In genomic region chr20:8310618-8311017, GRCh38 we compare ENCODE assay signal across 27 cellular contexts.
"Had no signal": no experiment of that assay in that cellular context is flagged by ENCODE, and none has a peak within 500 bp of the region (broad histone marks: within the 10 kb centered on the region; RNA-seq: fewer than 3 reads in every experiment).

No MANE protein-coding gene starts in this region.

- H3K9me3 ChIP-seq: ascending aorta, body of pancreas had no signal

- H3K4me1 ChIP-seq: ascending aorta had no signal

- H3K4me3 Mint-ChIP-seq: activated CD4-positive, alpha-beta memory T cell treated with anti-CD3 and anti-CD28 coated beads for 36 hours; activated CD4-positive, alpha-beta T cell treated with anti-CD3 and anti-CD28 coated beads, Interleukin-2, amount 10 ng/mL, durations not matched to agents 7 days and 5 days; activated naive CD8-positive, alpha-beta T cell treated with anti-CD3 and anti-CD28 coated beads, Interleukin-2, amount 50 U/mL, for 24 hours; activated T-cell treated with anti-CD3 and anti-CD28 coated beads, Interleukin-2, amount 50 U/mL, for 4 hours; central memory CD8-positive, alpha-beta T cell had no signal

- H3K27me3 ChIP-seq: ascending aorta, body of pancreas had no signal

- H3K9me3 Mint-ChIP-seq: activated CD4-positive, alpha-beta memory T cell treated with anti-CD3 and anti-CD28 coated beads for 36 hours; activated CD4-positive, alpha-beta T cell treated with anti-CD3 and anti-CD28 coated beads, Interleukin-2, amount 10 ng/mL, durations not matched to agents 7 days and 5 days; activated naive CD4-positive, alpha-beta T cell treated with anti-CD3 and anti-CD28 coated beads, Interleukin-2, amount 50 U/mL, for 72 hours; activated naive CD8-positive, alpha-beta T cell treated with anti-CD3 and anti-CD28 coated beads, Interleukin-2, amount 50 U/mL, for 24 hours; activated T-cell treated with anti-CD3 and anti-CD28 coated beads, Interleukin-2, amount 50 U/mL, for 4 hours; central memory CD8-positive, alpha-beta T cell had no signal

- H3K27ac Mint-ChIP-seq: activated CD4-positive, alpha-beta memory T cell treated with anti-CD3 and anti-CD28 coated beads for 36 hours; activated CD4-positive, alpha-beta T cell treated with anti-CD3 and anti-CD28 coated beads, Interleukin-2, amount 10 ng/mL, durations not matched to agents 7 days and 5 days; activated naive CD4-positive, alpha-beta T cell treated with anti-CD3 and anti-CD28 coated beads, Interleukin-2, amount 50 U/mL, for 72 hours; activated naive CD8-positive, alpha-beta T cell treated with anti-CD3 and anti-CD28 coated beads, Interleukin-2, amount 50 U/mL, for 24 hours had no signal

- H3K4me3 ChIP-seq: ascending aorta, body of pancreas had no signal

- H3K36me3 ChIP-seq: ascending aorta had no signal

- H3K36me3 Mint-ChIP-seq: activated CD4-positive, alpha-beta memory T cell treated with anti-CD3 and anti-CD28 coated beads for 36 hours; activated naive CD4-positive, alpha-beta T cell treated with anti-CD3 and anti-CD28 coated beads, Interleukin-2, amount 50 U/mL, for 72 hours had no signal

- H3K27me3 Mint-ChIP-seq: activated CD4-positive, alpha-beta memory T cell treated with anti-CD3 and anti-CD28 coated beads for 36 hours; activated CD4-positive, alpha-beta T cell treated with anti-CD3 and anti-CD28 coated beads, Interleukin-2, amount 10 ng/mL, durations not matched to agents 7 days and 5 days; activated naive CD8-positive, alpha-beta T cell treated with anti-CD3 and anti-CD28 coated beads, Interleukin-2, amount 50 U/mL, for 24 hours; central memory CD8-positive, alpha-beta T cell had no signal

- DNase-seq: activated CD4-positive, alpha-beta memory T cell treated with anti-CD3 and anti-CD28 coated beads for 36 hours; activated CD4-positive, alpha-beta T cell treated with anti-CD3 and anti-CD28 coated beads, Interleukin-2, amount 10 ng/mL, durations not matched to agents 7 days and 5 days; activated CD4-positive, CD25-positive, alpha-beta regulatory T cell; activated CD8-positive, alpha-beta memory T cell treated with anti-CD3 and anti-CD28 coated beads for 24 hours; activated effector memory CD4-positive, alpha-beta T cell treated with anti-CD3 and anti-CD28 coated beads, Interleukin-2, amount 50 U/mL, for 16 hours; activated naive CD4-positive, alpha-beta T cell treated with Interleukin-2 at 50 U/mL for 16 hours; activated naive CD8-positive, alpha-beta T cell treated with anti-CD3 and anti-CD28 coated beads, Interleukin-2, amount 50 U/mL, for 24 hours; activated T-cell treated with anti-CD3 and anti-CD28 coated beads, Interleukin-2, amount 50 U/mL, for 4 hours; amniotic stem cell; body of pancreas; KG1; NCI-H1092; NCI-H1930; NCI-H2107; NCI-H2171 treated with DMSO at 0.1 percent for 48 hours; NCI-H226; NCI-H774; NK-92 treated with Interleukin-12 subunit alpha and Interleukin-12 subunit beta, amount 100 ng/mL, for 24 hours; OCI-M1; Right ventricle myocardium superior; T-helper 1 cell had no signal

- H3K27ac ChIP-seq: ascending aorta, body of pancreas, RWPE1, VCaP had no signal

- ATAC-seq: activated naive CD4-positive, alpha-beta T cell treated with anti-CD3 and anti-CD28 coated beads, Interleukin-2, amount 50 U/mL, for 72 hours; activated naive CD8-positive, alpha-beta T cell treated with anti-CD3 and anti-CD28 coated beads, Interleukin-2, amount 50 U/mL, for 24 hours; activated T-cell treated with anti-CD3 and anti-CD28 coated beads, Interleukin-2, amount 50 U/mL, for 4 hours; body of pancreas; Panc1 had no signal

- H3K4me1 Mint-ChIP-seq: activated CD4-positive, alpha-beta T cell treated with anti-CD3 and anti-CD28 coated beads, Interleukin-2, amount 10 ng/mL, durations not matched to agents 7 days and 5 days; activated naive CD8-positive, alpha-beta T cell treated with anti-CD3 and anti-CD28 coated beads, Interleukin-2, amount 50 U/mL, for 24 hours had no signal
